15 cellular contexts compared by ENCODE assay signal in the genomic region with DNA sequence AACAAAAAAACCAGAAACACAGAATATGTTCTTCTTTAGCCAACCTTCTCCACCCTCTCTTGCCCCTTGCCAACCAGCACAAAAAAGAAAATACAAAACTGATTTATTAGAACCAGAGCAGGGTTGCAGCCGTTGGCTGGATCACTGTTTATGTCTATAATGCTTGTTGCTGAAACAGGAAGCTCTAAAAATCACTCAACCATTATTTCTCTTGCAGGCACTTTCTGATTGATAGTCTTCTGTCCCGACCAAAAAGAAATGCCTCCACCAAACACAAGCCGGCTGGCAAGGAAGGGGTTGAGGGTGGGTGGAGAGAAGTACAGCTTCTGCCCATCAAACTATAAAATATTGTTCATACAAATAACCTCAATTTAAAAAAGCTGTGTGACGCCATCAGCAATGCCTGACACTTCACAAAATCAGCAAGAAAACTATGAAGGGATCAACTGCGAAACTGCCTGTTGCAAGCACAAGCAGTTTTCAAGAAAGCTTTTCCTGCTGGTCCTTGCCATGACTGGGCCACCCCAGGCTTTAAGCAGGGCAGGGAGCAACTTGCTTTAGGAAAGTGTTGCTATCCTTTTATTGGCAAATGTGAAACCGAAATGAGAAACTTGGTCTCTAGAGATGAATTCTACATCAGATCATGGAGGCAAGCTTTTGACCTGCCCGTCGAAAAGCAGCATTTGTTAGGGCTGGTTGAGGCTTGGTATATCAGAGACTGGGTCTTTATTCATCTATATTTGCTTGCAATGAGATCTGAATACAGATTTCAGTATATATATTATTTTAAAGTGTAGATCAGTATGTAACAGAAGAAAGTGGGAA.
DNase-seq lines count a peak whose midpoint lies in the region; ATAC-seq, FAIRE-seq and TF ChIP-seq lines count a peak whose summit lies in the region.
"Had no signal": no experiment of that assay in that cellular context is flagged by ENCODE, and none has a peak within 500 bp of the region (broad histone marks: within the 10 kb centered on the region; RNA-seq: fewer than 3 reads in every experiment).

No MANE protein-coding gene starts in this region.

- DNase-seq in GM06990 (ENCODE audit: extremely low read depth, insufficient read length) (peak; percentile 41), NAMALWA (ENCODE audit: low spot score) (peak; percentile 60), C1 segment of cervical spinal cord (lab: John Stamatoyannopoulos, UW) (no peak), RCC 7860 (ENCODE audit: low spot score) (no peak), NCI-H1105 (lab: John Stamatoyannopoulos, UW) (no peak)
- no peak for DNase-seq in naive thymus-derived CD4-positive, alpha-beta T cell
- DNase-seq in activated naive CD4-positive, alpha-beta T cell treated with anti-CD3 and anti-CD28 coated beads, Interleukin-2, amount 10 ng/mL, durations not matched to agents 7 days and 5 days: no peak
- DNase-seq: activated CD8-positive, alpha-beta T cell treated with anti-CD3 and anti-CD28 coated beads for 36 hours; foreskin melanocyte; NK-92 treated with Interleukin-12 subunit alpha and Interleukin-12 subunit beta, amount 100 ng/mL, for 24 hours; uterus had no signal

- H3K4me1 Mint-ChIP-seq in naive thymus-derived CD4-positive, alpha-beta T cell: peaks cover 13 to 50% (median 32%) of the 10 kb centered on the region in 7 donors
- H3K4me1 Mint-ChIP-seq in activated naive CD4-positive, alpha-beta T cell treated with anti-CD3 and anti-CD28 coated beads, Interleukin-2, amount 10 ng/mL, durations not matched to agents 7 days and 5 days: peaks cover 29% of the 10 kb centered on the region

- intact Hi-C loops in naive thymus-derived CD4-positive, alpha-beta T cell (cut with micrococcal nuclease): no loop called here

- no peaks in the 10 kb centered on the region for H3K27me3 Mint-ChIP-seq in naive thymus-derived CD4-positive, alpha-beta T cell
- H3K27me3 Mint-ChIP-seq in activated naive CD4-positive, alpha-beta T cell treated with anti-CD3 and anti-CD28 coated beads, Interleukin-2, amount 10 ng/mL, durations not matched to agents 7 days and 5 days: no peaks in the 10 kb centered on the region
- H3K27me3 Mint-ChIP-seq: activated CD8-positive, alpha-beta T cell treated with anti-CD3 and anti-CD28 coated beads for 36 hours had no signal

- no peak for FAIRE-seq in RCC 7860 (lab: Jason Lieb, UNC)
- FAIRE-seq: bronchial epithelial cell, G401.6, K562 had no signal

- H3K36me3 ChIP-seq in GM06990 (ENCODE audit: control insufficient read depth, insufficient read depth, low read length): no peaks in the 10 kb centered on the region
- H3K36me3 ChIP-seq in naive thymus-derived CD4-positive, alpha-beta T cell (ENCODE audit: control insufficient read depth in 2 of 3, insufficient read depth in 3 of 3, low read length in 3 of 3): peaks cover 18 to 67% (median 24%) of the 10 kb centered on the region in 3 experiments
- H3K36me3 ChIP-seq: uterus had no signal

- peaks cover 0 to 4% (median 0%) of the 10 kb centered on the region in 11 donors for H3K9me3 Mint-ChIP-seq in naive thymus-derived CD4-positive, alpha-beta T cell
- H3K9me3 Mint-ChIP-seq in activated naive CD4-positive, alpha-beta T cell treated with anti-CD3 and anti-CD28 coated beads, Interleukin-2, amount 10 ng/mL, durations not matched to agents 7 days and 5 days: no peaks in the 10 kb centered on the region
- H3K9me3 Mint-ChIP-seq: activated CD8-positive, alpha-beta T cell treated with anti-CD3 and anti-CD28 coated beads for 36 hours had no signal

- peak overlapping the region in 1 of 10 donors; percentile 5 for H3K4me3 Mint-ChIP-seq in naive thymus-derived CD4-positive, alpha-beta T cell
- H3K4me3 Mint-ChIP-seq in activated naive CD4-positive, alpha-beta T cell treated with anti-CD3 and anti-CD28 coated beads, Interleukin-2, amount 10 ng/mL, durations not matched to agents 7 days and 5 days: no peak overlapping the region
- H3K4me3 Mint-ChIP-seq: activated CD8-positive, alpha-beta T cell treated with anti-CD3 and anti-CD28 coated beads for 36 hours had no signal

- no peaks in the 10 kb centered on the region for H3K27me3 ChIP-seq in GM06990 (replicated peaks; ENCODE audit: control insufficient read depth, insufficient read depth, low read length)
- no peaks in the 10 kb centered on the region for H3K27me3 ChIP-seq in naive thymus-derived CD4-positive, alpha-beta T cell (ENCODE audit: control insufficient read depth in 2 of 2, insufficient read depth in 2 of 2, low read length in 2 of 2)
- H3K27me3 ChIP-seq: uterus had no signal

- H3K4me3 ChIP-seq in GM06990 (replicated peaks; ENCODE audit: low read depth, low read length): 0 out of 2 replicates have a peak overlapping the region, but pooled peaks have one; percentile 5
- H3K4me3 ChIP-seq in naive thymus-derived CD4-positive, alpha-beta T cell (ENCODE audit: low read length): no peak overlapping the region
- H3K4me3 ChIP-seq: K562, uterus had no signal

- no peaks in the 10 kb centered on the region for H3K4me1 ChIP-seq in naive thymus-derived CD4-positive, alpha-beta T cell (ENCODE audit: control insufficient read depth in 2 of 2, insufficient read depth in 2 of 2, low read length in 2 of 2)
- H3K4me1 ChIP-seq: uterus had no signal

- H3K27ac Mint-ChIP-seq in naive thymus-derived CD4-positive, alpha-beta T cell: peak overlapping the region in 6 of 9 donors; percentile 4 to 62 (median 49)
- no peak overlapping the region for H3K27ac Mint-ChIP-seq in activated naive CD4-positive, alpha-beta T cell treated with anti-CD3 and anti-CD28 coated beads, Interleukin-2, amount 10 ng/mL, durations not matched to agents 7 days and 5 days

- TF ChIP-seq CTCF in GM06990 (IDR thresholded peaks at IDR 0.05; ENCODE audit: insufficient read depth, low read length, poor library complexity, severe bottlenecking): no peak

- H3K27ac ChIP-seq in naive thymus-derived CD4-positive, alpha-beta T cell (ENCODE audit: low read depth, low read length): no peak overlapping the region
- H3K27ac ChIP-seq: uterus had no signal

- POLR2A ChIA-PET in naive thymus-derived CD4-positive, alpha-beta T cell (lab: Charles Lee): interaction anchor here (1.2 kb wide), 1 partner anchor 13 kb away, joined by 4 read pairs; no protein-coding TSS in a partner anchor

- CTCF ChIA-PET in naive thymus-derived CD4-positive, alpha-beta T cell (lab: Charles Lee): interaction anchor here (0.6 to 1.0 kb wide), 2 partner anchors 15 to 127 kb away, joined by 3 read pairs; no protein-coding TSS in a partner anchor
- CTCF ChIA-PET in activated naive CD4-positive, alpha-beta T cell treated with anti-CD3 and anti-CD28 coated beads, Interleukin-2, amount 10 ng/mL, durations not matched to agents 7 days and 5 days (lab: Charles Lee): interaction anchor here (1.1 kb wide), 1 partner anchor 150 kb away, joined by 3 read pairs; no protein-coding TSS in a partner anchor

- peaks cover 9 to 53% (median 28%) of the 10 kb centered on the region in 5 donors for H3K36me3 Mint-ChIP-seq in naive thymus-derived CD4-positive, alpha-beta T cell
- peaks cover 53% of the 10 kb centered on the region for H3K36me3 Mint-ChIP-seq in activated naive CD4-positive, alpha-beta T cell treated with anti-CD3 and anti-CD28 coated beads, Interleukin-2, amount 10 ng/mL, durations not matched to agents 7 days and 5 days

- no peaks in the 10 kb centered on the region for H3K9me3 ChIP-seq in naive thymus-derived CD4-positive, alpha-beta T cell (ENCODE audit: control insufficient read depth in 2 of 3, low read length in 3 of 3)
- H3K9me3 ChIP-seq: uterus had no signal

- ATAC-seq in GM19467 (IDR thresholded peaks at IDR 0.05; ENCODE audit: unreplicated experiment): peak; percentile 61
- no peak for ATAC-seq in naive thymus-derived CD4-positive, alpha-beta T cell
- ATAC-seq: activated CD8-positive, alpha-beta T cell treated with anti-CD3 and anti-CD28 coated beads for 36 hours; K562 had no signal

Comparison
In these comparisons a context has a peak if more than half of its experiments do, and no peak if none do; other contexts are left out.
1. DNase-seq: peak in GM06990 (single experiment) and NAMALWA (single experiment); none in naive thymus-derived CD4-positive, alpha-beta T cell (0 of 9), C1 segment of cervical spinal cord (0 of 14), RCC 7860 (single experiment), NCI-H1105 (single experiment) and activated naive CD4-positive, alpha-beta T cell treated with anti-CD3 and anti-CD28 coated beads, Interleukin-2, amount 10 ng/mL, durations not matched to agents 7 days and 5 days (single experiment).